8 cellular contexts compared by ENCODE assay signal in the genomic region with DNA sequence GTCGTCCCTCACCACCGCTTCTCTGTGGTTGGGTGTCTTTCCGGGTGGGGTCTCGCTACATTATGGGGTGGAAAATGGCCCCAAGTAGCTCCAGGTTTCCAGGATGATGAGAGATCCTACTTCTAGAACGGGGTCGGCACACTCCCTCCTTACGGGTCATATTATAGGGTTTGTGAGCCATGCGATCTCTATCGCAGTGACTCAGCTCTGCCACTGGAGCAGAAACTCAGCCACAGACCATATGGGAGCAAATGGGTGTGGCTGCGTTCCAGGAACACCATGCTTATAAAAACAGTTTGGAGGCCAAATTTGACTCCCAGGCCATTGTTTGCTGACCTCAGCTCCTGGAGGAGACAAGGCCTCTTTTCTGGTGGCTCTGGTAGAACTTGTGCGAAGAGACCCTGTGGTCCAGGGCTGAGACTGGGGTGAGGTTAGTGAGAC.
DNase-seq lines count a peak whose midpoint lies in the region; FAIRE-seq and TF ChIP-seq lines count a peak whose summit lies in the region.
"Not testable (repeated sequence)": the region's sequence is repeated elsewhere in the genome, so short reads cannot be mapped to it uniquely, and the experiment has no call there.

No MANE protein-coding gene starts in this region.

- peak overlapping the region; percentile 93 for H3K27ac Mint-ChIP-seq in glutamatergic neuron (ENCODE audit: unreplicated experiment)

- intact Hi-C loops in testis (cut with DNase I; ENCODE audit: low total_unique reads) = not testable (repeated sequence)

- DNase-seq in D341Med (ENCODE audit: low spot score) (peak; percentile 58), HK-2 (ENCODE audit: unreplicated experiment) (peak; percentile 49), NCI-H2171 treated with DMSO at 0.1 percent for 48 hours (lab: John Stamatoyannopoulos, UW) (peak; percentile 90), SJSA1 (ENCODE audit: low read depth in 1 of 2, low spot score in 2 of 2) (peak; percentile 52 to 80), bronchial epithelial cell (ENCODE audit: low read depth) (peak; percentile 67), myocyte (ENCODE audit: low read depth) (peak; percentile 90), testis (peak; percentile 54)
- not testable (repeated sequence) for DNase-seq in glutamatergic neuron

- H3K27me3 ChIP-seq in SJSA1 (replicated peaks); bronchial epithelial cell (ENCODE audit: control insufficient read depth, insufficient read depth, low read length); testis: not testable (repeated sequence)

- H3K36me3 Mint-ChIP-seq in glutamatergic neuron (ENCODE audit: unreplicated experiment) = not testable (repeated sequence)

- TF ChIP-seq CTCF in bronchial epithelial cell (IDR thresholded peaks at IDR 0.05; ENCODE audit: insufficient read depth, low read length, severe bottlenecking); glutamatergic neuron (IDR thresholded peaks at IDR 0.05; ENCODE audit: partially characterized antibody, unreplicated experiment); testis (IDR thresholded peaks at IDR 0.05): not testable (repeated sequence)

- H3K9me3 Mint-ChIP-seq in glutamatergic neuron (ENCODE audit: unreplicated experiment) = not testable (repeated sequence)

- not testable (repeated sequence) for H3K9me3 ChIP-seq in SJSA1 (replicated peaks); testis

- not testable (repeated sequence) for TF ChIP-seq POLR2A in testis (IDR thresholded peaks at IDR 0.05)

- not testable (repeated sequence) for H3K4me3 Mint-ChIP-seq in glutamatergic neuron (ENCODE audit: unreplicated experiment)

- not testable (repeated sequence) for H3K36me3 ChIP-seq in SJSA1; bronchial epithelial cell (ENCODE audit: control insufficient read depth, insufficient read depth, low read length); testis (ENCODE audit: low read depth, missing control alignments)

- H3K4me1 ChIP-seq in SJSA1 (replicated peaks) = not testable (repeated sequence)
- H3K4me1 ChIP-seq in testis = peaks cover 11% of the 10 kb centered on the region

- 65 to 72% methylated on average over 11 of the region's 11 CpGs for WGBS in testis, 2 donors

- H3K27me3 Mint-ChIP-seq in glutamatergic neuron (ENCODE audit: unreplicated experiment) = not testable (repeated sequence)

- not testable (repeated sequence) for H3K4me3 ChIP-seq in SJSA1; bronchial epithelial cell (ENCODE audit: low read depth, low read length); testis

- FAIRE-seq in bronchial epithelial cell (lab: Jason Lieb, UNC) = not testable (repeated sequence)

- H3K27ac ChIP-seq in SJSA1, testis: not testable (repeated sequence)

- H3K4me1 Mint-ChIP-seq in glutamatergic neuron (ENCODE audit: low read depth, unreplicated experiment) = peaks cover 16% of the 10 kb centered on the region
